ENCODE assay signal across 9 cellular contexts in the genomic region with DNA sequence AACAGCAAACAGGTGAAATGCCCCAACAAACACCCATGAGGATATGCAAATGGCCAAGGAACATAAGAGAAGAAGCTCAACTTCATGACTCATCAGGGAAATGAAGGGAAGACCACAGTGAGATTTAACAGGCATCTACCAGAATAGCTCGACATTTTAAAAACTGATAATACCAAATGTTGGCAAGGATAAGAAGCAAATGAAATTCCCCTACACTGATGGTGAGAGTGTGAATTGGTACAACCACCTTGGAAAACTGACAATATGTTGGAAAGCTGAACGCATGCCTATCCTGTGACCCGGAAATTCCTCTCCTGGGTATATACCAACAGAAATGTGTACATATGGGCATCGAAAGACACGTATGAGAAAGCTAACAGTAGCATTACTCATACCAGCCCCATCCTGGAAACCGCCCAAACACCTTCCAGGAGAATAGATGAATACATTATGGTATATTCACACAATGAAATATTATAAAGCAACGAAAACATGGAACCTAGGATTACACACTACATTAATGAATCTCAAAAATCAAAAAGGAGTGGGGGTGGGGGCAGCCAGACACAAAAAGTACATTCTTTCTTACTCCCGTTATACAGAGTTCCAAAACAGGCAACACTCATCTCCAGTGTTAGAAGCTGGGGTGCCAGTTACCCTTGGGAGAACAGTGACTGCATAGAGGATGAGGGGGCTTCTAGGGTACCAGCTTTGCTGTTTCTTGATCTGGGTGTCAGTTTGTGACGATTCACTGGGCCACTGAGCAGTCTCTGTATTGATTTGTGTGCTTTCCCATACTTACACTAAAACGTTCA. TPM values are rescaled to one million over a fixed set of nuclear protein-coding genes. Genes with fewer than 3 reads are reported as not detected.
DNase-seq lines count a peak whose midpoint lies in the region; ATAC-seq and TF ChIP-seq lines count a peak whose summit lies in the region.
"Had no signal": no experiment of that assay in that cellular context is flagged by ENCODE, and none has a peak within 500 bp of the region (broad histone marks: within the 10 kb centered on the region; RNA-seq: fewer than 3 reads in every experiment).

No MANE protein-coding gene starts in this region.

- peak overlapping the region; percentile 99 for H3K27ac ChIP-seq in Karpas-422 (ENCODE audit: low read length)
- no peak overlapping the region for H3K27ac ChIP-seq in tibial artery
- H3K27ac ChIP-seq in upper lobe of right lung, result no peak overlapping the region

- no peak overlapping the region for H2AFZ ChIP-seq in Karpas-422 (ENCODE audit: low read length)

- no peaks in the 10 kb centered on the region for H3K27me3 ChIP-seq in Karpas-422 (ENCODE audit: low read length)
- no peaks in the 10 kb centered on the region for H3K27me3 ChIP-seq in tibial artery
- H3K27me3 ChIP-seq in upper lobe of right lung, result no peaks in the 10 kb centered on the region

- peaks cover 57% of the 10 kb centered on the region for H3K36me3 ChIP-seq in Karpas-422 (ENCODE audit: insufficient read depth, low read length)
- peaks cover 0 to 12% (median 6%) of the 10 kb centered on the region in 3 donors for H3K36me3 ChIP-seq in tibial artery
- peaks cover 22% of the 10 kb centered on the region for H3K36me3 ChIP-seq in upper lobe of right lung

- H3K9ac ChIP-seq in Karpas-422 (ENCODE audit: low read length), result peak overlapping the region; percentile 58

- no peaks in the 10 kb centered on the region for H3K27me3 Mint-ChIP-seq in T-helper 2 cell treated with Interferon-gamma antibody and Interleukin-4, amounts not matched to agents 5 μg/mL and 100 μg/mL, for 36 hours (ENCODE audit: low read depth)

- H3K4me1 ChIP-seq in Karpas-422 (ENCODE audit: low read length), result peaks cover 94% of the 10 kb centered on the region
- H3K4me1 ChIP-seq in tibial artery, result peaks cover 0 to 33% (median 13%) of the 10 kb centered on the region in 4 donors
- peaks cover 25% of the 10 kb centered on the region for H3K4me1 ChIP-seq in upper lobe of right lung

- H3K79me2 ChIP-seq in Karpas-422 (ENCODE audit: low read length), result peaks cover 97% of the 10 kb centered on the region

- no peaks in the 10 kb centered on the region for H3K9me2 ChIP-seq in Karpas-422 (replicated peaks; ENCODE audit: insufficient read depth, low read length)

- H3K9me3 Mint-ChIP-seq in T-helper 2 cell treated with Interferon-gamma antibody and Interleukin-4, amounts not matched to agents 5 μg/mL and 100 μg/mL, for 36 hours, result no peaks in the 10 kb centered on the region

- H3K36me3 Mint-ChIP-seq in T-helper 2 cell treated with Interferon-gamma antibody and Interleukin-4, amounts not matched to agents 5 μg/mL and 100 μg/mL, for 36 hours (ENCODE audit: low read depth), result peaks cover 41% of the 10 kb centered on the region

- no peak for DNase-seq in T-helper 2 cell treated with Interferon-gamma antibody and Interleukin-4, amounts not matched to agents 5 μg/mL and 100 μg/mL, for 36 hours (ENCODE audit: low spot score)
- DNase-seq in T-helper 2 cell (no peak), Karpas-422 (peak; percentile 72), kidney tubule cell (ENCODE audit: low spot score) (peak; percentile 22), nucleus accumbens (lab: John Stamatoyannopoulos, UW) (no peak), tibial artery (no peak), upper lobe of right lung (no peak)
- DNase-seq: NCI-H446 treated with DMSO at 0.1 percent for 48 hours had no signal

- peaks cover 47% of the 10 kb centered on the region for H3K4me1 Mint-ChIP-seq in T-helper 2 cell treated with Interferon-gamma antibody and Interleukin-4, amounts not matched to agents 5 μg/mL and 100 μg/mL, for 36 hours (ENCODE audit: low read depth)

- TF ChIP-seq CTCF in tibial artery (IDR thresholded peaks at IDR 0.05) (no peak), upper lobe of right lung (IDR thresholded peaks at IDR 0.05) (no peak)

- H3K4me3 Mint-ChIP-seq in T-helper 2 cell treated with Interferon-gamma antibody and Interleukin-4, amounts not matched to agents 5 μg/mL and 100 μg/mL, for 36 hours, result no peak overlapping the region

- H3K4me3 ChIP-seq in Karpas-422 (ENCODE audit: low read length) (peak overlapping the region; percentile 46), tibial artery (no peak overlapping the region), upper lobe of right lung (no peak overlapping the region)

- H4K20me1 ChIP-seq in Karpas-422 (ENCODE audit: insufficient read depth, low read depth, low read length), result peaks cover 23% of the 10 kb centered on the region; the same call in 1 of the 2 replicates

- H3K9me3 ChIP-seq in Karpas-422 (ENCODE audit: low read length), result no peaks in the 10 kb centered on the region
- no peaks in the 10 kb centered on the region for H3K9me3 ChIP-seq in tibial artery
- H3K9me3 ChIP-seq in upper lobe of right lung, result no peaks in the 10 kb centered on the region

- intact Hi-C loops in tibial artery (cut with DNase I; ENCODE audit: low total_unique reads), result no loop called here
- intact Hi-C loops in upper lobe of right lung (cut with DNase I), result no loop called here

- H3K4me2 ChIP-seq in Karpas-422 (ENCODE audit: low read depth, low read length, poor library complexity, severe bottlenecking), result peak overlapping the region; percentile 74

- peak overlapping the region; percentile 9 for H3K27ac Mint-ChIP-seq in T-helper 2 cell treated with Interferon-gamma antibody and Interleukin-4, amounts not matched to agents 5 μg/mL and 100 μg/mL, for 36 hours

- peak; percentile 74 for ATAC-seq in GM21723 (IDR thresholded peaks at IDR 0.05; ENCODE audit: unreplicated experiment)
- ATAC-seq in upper lobe of right lung, result no peak

RNA-seq across cellular contexts. Expression of a gene that starts 16.9 kb away (rescaled TPM):
- 291 and 375 TPM in 2 replicates for total RNA-seq in Karpas-422 (2014; rRNA removed; shearing (Covaris generic); ENCODE audit: low replicate concordance)
- total RNA-seq in upper lobe of right lung, result 69.4 TPM

Comparison
In these comparisons a context has a peak if more than half of its experiments do, and no peak if none do; other contexts are left out.
1. DNase-seq: peak in Karpas-422 (single experiment) and kidney tubule cell (single experiment); none in T-helper 2 cell treated with Interferon-gamma antibody and Interleukin-4, amounts not matched to agents 5 μg/mL and 100 μg/mL, for 36 hours (single experiment), T-helper 2 cell (0 of 5), nucleus accumbens (0 of 56), tibial artery (0 of 2) and upper lobe of right lung (single experiment).